In the genomic region with DNA sequence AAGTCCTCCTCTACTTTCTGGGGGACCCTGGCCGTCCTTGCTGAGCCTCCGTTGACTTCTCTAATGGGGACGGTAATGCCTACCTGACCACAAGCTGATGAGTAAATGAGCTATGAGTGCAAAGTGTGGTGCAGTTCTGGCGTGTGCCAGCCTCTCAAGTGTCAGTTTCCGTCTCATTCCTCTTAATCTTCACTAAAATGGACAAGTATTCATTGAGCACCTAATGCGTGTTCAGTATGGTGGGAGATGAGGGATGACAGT, we compare ENCODE assay signal across 8 cellular contexts. TPM values are rescaled to one million over a fixed set of nuclear protein-coding genes. Genes with fewer than 3 reads are reported as not detected.
DNase-seq lines count a peak whose midpoint lies in the region; ATAC-seq, FAIRE-seq and TF ChIP-seq lines count a peak whose summit lies in the region.

No MANE protein-coding gene starts in this region.

- no peaks in the 10 kb centered on the region for H3K27me3 ChIP-seq in gastroesophageal sphincter

- no peak for TF ChIP-seq EP300 in gastroesophageal sphincter (IDR thresholded peaks at IDR 0.05)

- 33 to 43% methylated on average over 2 to 5 of the region's 6 CpGs for WGBS in gastroesophageal sphincter (ENCODE audit: low coverage in 1 of 2), 2 donors

- ATAC-seq in activated B cell treated with CpG ODN at 0.5 μM for 24 hours (ENCODE audit: low read depth) (peak; percentile 1), gastroesophageal sphincter (no peak)

- H3K36me3 ChIP-seq in gastroesophageal sphincter = no peaks in the 10 kb centered on the region

- TF ChIP-seq CTCF in activated B cell treated with CpG ODN at 0.5 μM for 24 hours (IDR thresholded peaks at IDR 0.05) = no peak
- no peak for TF ChIP-seq CTCF in gastroesophageal sphincter (IDR thresholded peaks at IDR 0.05)

- FAIRE-seq in GM12891 (lab: Jason Lieb, UNC) = no peak

- CTCF ChIA-PET in activated B cell treated with CpG ODN at 0.5 μM for 24 hours (lab: Charles Lee) = interaction anchor here (1.1 to 2.5 kb wide), 5 partner anchors 14 to 672 kb away, joined by 4 to 9 read pairs (median 5); a partner anchor contains a TSS

- H3K9me3 Mint-ChIP-seq in activated B cell treated with CpG ODN at 0.5 μM for 24 hours = no peaks in the 10 kb centered on the region

- peak overlapping the region; percentile 95 for H3K4me3 Mint-ChIP-seq in activated B cell treated with CpG ODN at 0.5 μM for 24 hours

- H3K9me3 ChIP-seq in gastroesophageal sphincter = no peaks in the 10 kb centered on the region

- H3K27me3 Mint-ChIP-seq in activated B cell treated with CpG ODN at 0.5 μM for 24 hours = no peaks in the 10 kb centered on the region

- DNase-seq in stimulated activated CD4-positive, alpha-beta T cell treated with anti-CD3 and anti-CD28 coated beads, Interleukin-2, amount 100 ng/mL, for 4 hours (ENCODE audit: low read depth) = peak; percentile 13
- no peak for DNase-seq in stimulated activated CD4-positive, alpha-beta T cell treated with anti-CD3 and anti-CD28 coated beads, Interleukin-2, amount 100 ng/mL, for 48 hours
- DNase-seq in activated B cell treated with CpG ODN at 0.5 μM for 24 hours (no peak), GM12891 (ENCODE audit: insufficient read length, low spot score) (no peak), HuH-7 (ENCODE audit: low spot score) (no peak), NCI-H1694 treated with DMSO at 0.1 percent for 48 hours (lab: John Stamatoyannopoulos, UW) (no peak)

- peaks cover 19% of the 10 kb centered on the region for H3K36me3 Mint-ChIP-seq in activated B cell treated with CpG ODN at 0.5 μM for 24 hours (ENCODE audit: low read depth)

- H3K4me3 ChIP-seq in gastroesophageal sphincter = peak overlapping the region; percentile 91 to 98
- H3K4me3 ChIP-seq in skin epidermis = peak overlapping the region; percentile 61 to 94 (median 89)

- TF ChIP-seq POLR2A in gastroesophageal sphincter (IDR thresholded peaks at IDR 0.05) (no peak), GM12891 (IDR thresholded peaks at IDR 0.05; ENCODE audit: low read depth, low read length) (no peak)

- H3K27ac ChIP-seq in gastroesophageal sphincter (peak overlapping the region in 3 of 4 donors; percentile 95 to 97 (median 95)), skin epidermis (peak overlapping the region; percentile 85 to 100 (median 98))

- peaks cover 0 to 46% (median 12%) of the 10 kb centered on the region in 3 donors for H3K4me1 ChIP-seq in gastroesophageal sphincter

- peaks cover 56% of the 10 kb centered on the region for H3K4me1 Mint-ChIP-seq in activated B cell treated with CpG ODN at 0.5 μM for 24 hours

- H3K27ac Mint-ChIP-seq in activated B cell treated with CpG ODN at 0.5 μM for 24 hours = peak overlapping the region; percentile 92

- POLR2A ChIA-PET in activated B cell treated with CpG ODN at 0.5 μM for 24 hours (lab: Charles Lee) = interaction anchor here (1.1 to 6.3 kb wide), 10 partner anchors 10 to 672 kb away, joined by 3 to 79 read pairs (median 6); a partner anchor contains a TSS

- intact Hi-C loops in activated B cell treated with CpG ODN at 0.5 μM for 24 hours (cut with micrococcal nuclease) = loop anchor here (1.0 to 10.0 kb wide), 10 partner anchors 14 to 1749 kb away; a partner anchor contains a TSS

TF ChIP-seq in GM12891, 5 proteins besides CTCF, POLR2A, EP300 and RAD21:
- TF ChIP-seq POLR2AphosphoS5 (IDR thresholded peaks at IDR 0.05; ENCODE audit: low read depth, low read length) = no peak
- no peak for TF ChIP-seq SPI1 (IDR thresholded peaks at IDR 0.05; ENCODE audit: low read depth, low read length)
- no peak for TF ChIP-seq PAX5 (IDR thresholded peaks at IDR 0.05; ENCODE audit: insufficient read depth, low read length, severe bottlenecking)
- no peak for TF ChIP-seq TAF1 (IDR thresholded peaks at IDR 0.05; ENCODE audit: low read depth, low read length)
- no peak for TF ChIP-seq POU2F2 (IDR thresholded peaks at IDR 0.05; ENCODE audit: low read depth, low read length)

RNA-seq across cellular contexts. Expression of a gene that starts 0.6 kb away (rescaled TPM):
- total RNA-seq in activated B cell treated with CpG ODN at 0.5 μM for 24 hours (26.2 and 31.5 TPM in 2 replicates), gastroesophageal sphincter (10 to 100 TPM; 26.1 to 35.3 (median 27.5) TPM)
- polyA plus RNA-seq in GM12891 (2012; ENCODE audit: low read depth, missing spikeins) = 7.3 TPM
